21 cellular contexts compared by ENCODE assay signal in the genomic region with DNA sequence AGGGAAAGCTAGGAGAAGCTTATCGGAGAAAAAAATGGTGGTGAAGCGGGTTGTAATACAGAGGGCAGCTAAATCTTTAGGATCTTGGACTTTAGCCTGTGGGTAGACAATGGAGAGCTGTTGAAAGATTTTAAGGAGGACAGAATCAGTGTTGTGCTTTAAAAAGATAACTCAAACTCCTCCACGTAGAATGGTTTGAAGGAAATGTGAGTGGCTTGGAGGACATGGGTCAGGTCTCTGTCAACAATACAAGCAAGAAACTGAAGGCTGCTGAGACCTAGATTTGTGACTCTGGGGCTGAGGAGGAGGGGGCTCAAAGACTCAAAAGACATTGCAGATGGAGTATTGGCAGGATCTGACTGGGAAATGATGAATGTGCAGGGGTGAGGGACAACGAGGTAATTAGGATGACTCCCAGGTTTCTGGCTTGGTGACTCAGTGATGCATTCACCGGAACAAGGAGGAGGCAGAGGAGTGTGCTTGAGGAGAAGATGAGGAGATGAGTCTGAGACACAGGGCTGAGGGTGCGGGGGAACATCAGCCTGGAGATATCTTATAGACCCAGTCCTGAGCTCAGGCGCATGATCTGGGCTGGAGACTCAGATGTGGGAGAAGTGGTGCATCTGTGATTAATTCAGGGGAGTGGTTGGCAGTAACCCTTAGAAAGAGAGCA. TPM values are rescaled to one million over a fixed set of nuclear protein-coding genes. Genes with fewer than 3 reads are reported as not detected.
DNase-seq lines count a peak whose midpoint lies in the region; ATAC-seq and TF ChIP-seq lines count a peak whose summit lies in the region.
"Had no signal": no experiment of that assay in that cellular context is flagged by ENCODE, and none has a peak within 500 bp of the region (broad histone marks: within the 10 kb centered on the region; RNA-seq: fewer than 3 reads in every experiment).

No MANE protein-coding gene starts in this region.

- H3K4me3 ChIP-seq in mammary epithelial cell (replicated peaks in 1 of 3; ENCODE audit: insufficient read depth in 1 of 3, low read depth in 2 of 3, low read length in 3 of 3) (no peak overlapping the region), tibial artery (no peak overlapping the region)
- H3K4me3 ChIP-seq: lung, PC-9 had no signal

- H3K36me3 ChIP-seq in mammary epithelial cell (ENCODE audit: insufficient read depth, low read length) (peaks cover 7% of the 10 kb centered on the region), tibial artery (peaks cover 0 to 8% (median 6%) of the 10 kb centered on the region in 3 donors)

- H2AFZ ChIP-seq in mammary epithelial cell (ENCODE audit: low read depth, low read length): no peak overlapping the region
- H2AFZ ChIP-seq: PC-9 had no signal

- CTCF ChIA-PET in mammary epithelial cell (lab: Charles Lee; ENCODE audit: low non-redundant PET): no interaction called here

- H3K4me1 Mint-ChIP-seq in neural crest cell: peaks cover 20% of the 10 kb centered on the region

- 44% methylated on average over 7 of the region's 7 CpGs for WGBS in mammary epithelial cell (ENCODE audit: low coverage, missing lambda C conversion rate)

- H3K79me2 ChIP-seq in mammary epithelial cell (ENCODE audit: insufficient read depth, low read length): peaks cover 17% of the 10 kb centered on the region

- DNase-seq in EH (ENCODE audit: low read depth): peak; percentile 39
- DNase-seq in M059J (ENCODE audit: low read depth): peak; percentile 83
- DNase-seq in mammary epithelial cell: peak; percentile 77
- DNase-seq in neural crest cell (ENCODE audit: low read depth, low spot score): no peak
- no peak for DNase-seq in tibial artery
- no peak for DNase-seq in ureter (ENCODE audit: low spot score)
- DNase-seq in T-helper 1 cell: no peak
- DNase-seq: activated naive CD8-positive, alpha-beta T cell treated with anti-CD3 and anti-CD28 coated beads, Interleukin-2, amount 50 U/mL, for 24 hours; Calu3; effector memory CD4-positive, alpha-beta T cell; naive thymus-derived CD4-positive, alpha-beta T cell; NCI-H1048; NCI-H2081 treated with DMSO at 0.1 percent for 48 hours; PC-9; right cardiac atrium; stimulated activated naive CD8-positive, alpha-beta T cell treated with anti-CD3 and anti-CD28 coated beads, Interleukin-15, amount 100 ng/mL, for 72 hours had no signal

- H3K4me1 ChIP-seq in mammary epithelial cell (ENCODE audit: insufficient read depth, low read length): peaks cover 13% of the 10 kb centered on the region
- H3K4me1 ChIP-seq in tibial artery: peaks cover 0 to 10% (median 4%) of the 10 kb centered on the region in 4 donors

- intact Hi-C loops in mammary epithelial cell (cut with micrococcal nuclease) (no loop called here), tibial artery (cut with DNase I; ENCODE audit: low total_unique reads) (no loop called here)

- no peak for ATAC-seq in HG03521 (IDR thresholded peaks at IDR 0.05; ENCODE audit: unreplicated experiment)
- ATAC-seq: activated naive CD8-positive, alpha-beta T cell treated with anti-CD3 and anti-CD28 coated beads, Interleukin-2, amount 50 U/mL, for 24 hours; naive thymus-derived CD4-positive, alpha-beta T cell; right cardiac atrium; stimulated activated naive CD8-positive, alpha-beta T cell treated with anti-CD3 and anti-CD28 coated beads, Interleukin-15, amount 100 ng/mL, for 72 hours; WTC11 had no signal

- no peaks in the 10 kb centered on the region for H3K9me3 Mint-ChIP-seq in neural crest cell
- H3K9me3 Mint-ChIP-seq: activated naive CD8-positive, alpha-beta T cell treated with anti-CD3 and anti-CD28 coated beads, Interleukin-2, amount 50 U/mL, for 24 hours; central memory CD8-positive, alpha-beta T cell; IgD-negative memory B cell; naive thymus-derived CD4-positive, alpha-beta T cell; stimulated activated naive CD8-positive, alpha-beta T cell treated with anti-CD3 and anti-CD28 coated beads, Interleukin-15, amount 100 ng/mL, for 72 hours; WTC11 had no signal

- H3K9me3 ChIP-seq in mammary epithelial cell (replicated peaks; ENCODE audit: insufficient read depth, low read length) (no peaks in the 10 kb centered on the region), tibial artery (no peaks in the 10 kb centered on the region)

- dilution Hi-C loops in mammary epithelial cell (cut with HindIII; ENCODE audit: low sequenced_read_pairs): no loop called here

- H3K27ac ChIP-seq in mammary epithelial cell (ENCODE audit: insufficient read depth, low read depth, low read length) (no peak overlapping the region), tibial artery (no peak overlapping the region)
- H3K27ac ChIP-seq: PC-9 had no signal

- no peaks in the 10 kb centered on the region for H4K20me1 ChIP-seq in mammary epithelial cell (ENCODE audit: insufficient read depth, low read length)

- no peak overlapping the region for H3K4me2 ChIP-seq in mammary epithelial cell (ENCODE audit: insufficient read depth, low read depth, low read length)
- H3K4me2 ChIP-seq: PC-9 had no signal

- in situ Hi-C loops in mammary epithelial cell (cut with MboI; ENCODE audit: low sequenced_read_pairs in 2 of 2): no loop called here

- no TSS peak for BruUV-seq in mammary epithelial cell (replicated peaks; lab: Mats Ljungman, UMichigan)

- H3K27me3 Mint-ChIP-seq in neural crest cell (ENCODE audit: low read depth): peaks cover 31% of the 10 kb centered on the region

- peak overlapping the region; percentile 10 for H3K27ac Mint-ChIP-seq in neural crest cell (ENCODE audit: unreplicated experiment)
- H3K27ac Mint-ChIP-seq: activated naive CD8-positive, alpha-beta T cell treated with anti-CD3 and anti-CD28 coated beads, Interleukin-2, amount 50 U/mL, for 24 hours; IgD-negative memory B cell; naive thymus-derived CD4-positive, alpha-beta T cell; WTC11 had no signal

- no peak overlapping the region for H3K9ac ChIP-seq in mammary epithelial cell (ENCODE audit: insufficient read depth, low read length)

- no peaks in the 10 kb centered on the region for H3K27me3 ChIP-seq in mammary epithelial cell (ENCODE audit: insufficient read depth, low read length)
- no peaks in the 10 kb centered on the region for H3K27me3 ChIP-seq in tibial artery

- H3K4me3 Mint-ChIP-seq in neural crest cell: no peak overlapping the region
- H3K4me3 Mint-ChIP-seq: activated naive CD8-positive, alpha-beta T cell treated with anti-CD3 and anti-CD28 coated beads, Interleukin-2, amount 50 U/mL, for 24 hours; central memory CD8-positive, alpha-beta T cell; stimulated activated naive CD8-positive, alpha-beta T cell treated with anti-CD3 and anti-CD28 coated beads, Interleukin-15, amount 100 ng/mL, for 72 hours; WTC11 had no signal

- H3K36me3 Mint-ChIP-seq in neural crest cell (ENCODE audit: low read depth): peaks cover 5% of the 10 kb centered on the region
- H3K36me3 Mint-ChIP-seq: IgD-negative memory B cell had no signal

- TF ChIP-seq CTCF in mammary epithelial cell (conservative IDR thresholded peaks at IDR 0.05 in 1 of 2, IDR thresholded peaks at IDR 0.05 in 1 of 2; ENCODE audit: extremely low read depth in 1 of 2, insufficient read depth in 1 of 2, low read depth in 1 of 2, low read length in 2 of 2): no peak
- TF ChIP-seq CTCF in neural crest cell (conservative IDR thresholded peaks at IDR 0.05): no peak
- no peak for TF ChIP-seq CTCF in tibial artery (IDR thresholded peaks at IDR 0.05)

RNA-seq across cellular contexts. Expression of gene RPS4X, which starts 3.3 kb away (rescaled TPM):
- total RNA-seq in M059J (2014; rRNA removed; shearing (Covaris generic)): 986 and 1,141 TPM in 2 replicates
- 1,000 to 10,000 TPM in 1 of 2 donors, 100 to 1,000 TPM in 1; 857 to 1,015 TPM for total RNA-seq in mammary epithelial cell
- 2,382 TPM for polyA plus RNA-seq in mammary epithelial cell
- 1,181 TPM for polyA minus RNA-seq in mammary epithelial cell
- 1,868 and 1,917 TPM in 2 replicates for total RNA-seq in neural crest cell
- 1,737 TPM for total RNA-seq in ureter

RNA-seq across cellular contexts. Expression of gene CITED1, which starts 25.4 kb away (rescaled TPM):
- total RNA-seq in M059J (2014; rRNA removed; shearing (Covaris generic)): 0.59 TPM in 1 of 2 replicates, not detected in the other
- total RNA-seq in mammary epithelial cell (1 to 10 TPM in 1 of 2 donors, not detected in 1; 1.3 TPM), neural crest cell (4.8 and 6.2 TPM in 2 replicates), ureter (not detected)
- 0.23 TPM for polyA plus RNA-seq in mammary epithelial cell
- not detected for polyA minus RNA-seq in mammary epithelial cell
- total RNA-seq: Calu3, PC-9 had no signal
- polyA plus RNA-seq: IgD-negative memory B cell; naive thymus-derived CD4-positive, alpha-beta T cell had no signal

RNA-seq across cellular contexts. Expression of gene ERCC6L, which starts 41.5 kb away (rescaled TPM):
- 14.0 and 26.1 TPM in 2 replicates for total RNA-seq in M059J (2014; rRNA removed; shearing (Covaris generic))
- total RNA-seq in mammary epithelial cell (1 to 10 TPM in 1 of 2 donors, under 1 TPM in 1; 0.17 to 7.0 TPM), neural crest cell (13.3 and 14.2 TPM in 2 replicates), ureter (0.26 TPM)
- polyA plus RNA-seq in mammary epithelial cell: 5.1 TPM
- 2.8 TPM for polyA minus RNA-seq in mammary epithelial cell
- polyA plus RNA-seq: right cardiac atrium had no signal

Comparison
In these comparisons a context has a peak if more than half of its experiments do, and no peak if none do; other contexts are left out.
1. DNase-seq: peak in EH (single experiment), M059J (single experiment) and mammary epithelial cell (single experiment); none in neural crest cell (single experiment), tibial artery (0 of 2), ureter (single experiment) and T-helper 1 cell (0 of 5).